8 cellular contexts compared by ENCODE assay signal in the genomic region with DNA sequence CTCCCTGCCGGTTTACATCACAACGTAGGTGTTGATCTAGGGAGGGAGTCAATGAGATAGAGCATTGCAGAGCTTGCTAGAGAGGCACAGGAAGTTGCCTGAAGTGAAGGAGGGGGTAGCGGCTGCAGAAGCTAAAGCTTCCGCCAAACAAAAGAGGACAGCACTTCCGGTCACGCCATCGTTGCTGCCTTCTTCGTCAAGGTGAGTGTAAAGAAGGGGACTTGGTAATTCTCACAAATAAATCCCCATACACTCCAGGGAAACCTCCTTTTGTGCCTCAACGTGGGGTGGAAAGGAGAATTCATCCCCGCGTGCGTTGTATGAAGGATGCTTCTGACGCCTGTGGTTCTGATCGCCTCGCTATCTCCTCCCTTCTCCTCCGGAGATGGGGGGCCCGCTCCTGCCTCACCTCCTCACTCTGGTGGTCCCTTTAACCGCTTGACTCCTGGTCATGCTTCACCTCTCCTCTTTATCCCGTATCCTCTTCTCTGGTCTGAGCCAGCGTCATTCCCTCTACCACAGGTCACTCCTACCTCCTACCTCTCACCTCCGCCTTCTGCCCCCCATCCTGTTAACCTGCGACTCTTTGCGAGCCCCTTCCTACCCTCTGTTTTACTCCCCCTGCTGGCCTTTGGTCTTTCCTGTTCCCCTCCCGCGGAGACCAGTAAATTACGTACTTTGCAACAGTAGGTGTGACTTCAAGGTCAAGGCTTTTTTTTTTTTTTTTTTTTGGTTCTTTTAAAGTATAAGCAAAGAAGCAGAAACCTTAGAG. TPM values are rescaled to one million over a fixed set of nuclear protein-coding genes. Genes with fewer than 3 reads are reported as not detected.
DNase-seq lines count a peak whose midpoint lies in the region; ATAC-seq, FAIRE-seq and TF ChIP-seq lines count a peak whose summit lies in the region.

No MANE protein-coding gene starts in this region.

- H3K79me1 ChIP-seq in H9 (ENCODE audit: insufficient read depth, low read depth, low read length, poor library complexity, severe bottlenecking): no peaks in the 10 kb centered on the region

- peaks cover 2% of the 10 kb centered on the region for H3K27me3 Mint-ChIP-seq in H9 (ENCODE audit: low read depth)

- H3K23ac ChIP-seq in H9 (ENCODE audit: insufficient read length, low read depth, low read length): no peak overlapping the region

- H3K9me3 ChIP-seq in H9 (ENCODE audit: control insufficient read depth, low read depth, low read length): no peaks in the 10 kb centered on the region
- no peaks in the 10 kb centered on the region for H3K9me3 ChIP-seq in K562 (replicated peaks; ENCODE audit: control insufficient read depth, insufficient read depth, low read depth, low read length)
- peaks cover 2% of the 10 kb centered on the region for H3K9me3 ChIP-seq in iPS-18c (ENCODE audit: control insufficient read depth, insufficient read depth, low read length)

- peak overlapping the region; percentile 99 for H3K9ac ChIP-seq in H9 (ENCODE audit: extremely low read depth, insufficient read length, low read length)
- peak overlapping the region; percentile 19 to 61; a peak in 3 of 4 replicates for H3K9ac ChIP-seq in K562 (ENCODE audit: insufficient read depth in 1 of 2, low read depth in 2 of 2, low read length in 2 of 2)

- H3K18ac ChIP-seq in H9 (ENCODE audit: insufficient read length, low read depth, low read length): peak overlapping the region; percentile 98

- H2BK5ac ChIP-seq in H9 (ENCODE audit: insufficient read length, low read length): peak overlapping the region; percentile 95

- H2BK12ac ChIP-seq in H9 (ENCODE audit: insufficient read length, low read depth, low read length): peak overlapping the region; percentile 18

- peak overlapping the region; percentile 90 to 94 for H3K4me3 Mint-ChIP-seq in H9

- BruUV-seq in K562 (replicated peaks; lab: Mats Ljungman, UMichigan): TSS peak; percentile 67

- no peak overlapping the region for H3K4ac ChIP-seq in H9 (ENCODE audit: low read depth, low read length)

- H3K4me2 ChIP-seq in H9 (ENCODE audit: insufficient read depth, insufficient read length, low read length): peak overlapping the region; percentile 82
- peak overlapping the region; percentile 78 for H3K4me2 ChIP-seq in K562 (ENCODE audit: insufficient read depth, low read length)

- H4K91ac ChIP-seq in H9 (ENCODE audit: insufficient read length, low read depth, low read length): no peak overlapping the region

- H2BK20ac ChIP-seq in H9 (ENCODE audit: low read depth, low read length, poor library complexity, severe bottlenecking): no peak overlapping the region

- H3K27ac Mint-ChIP-seq in H9: peak overlapping the region; percentile 98 to 100 (median 99)

- H3K56ac ChIP-seq in H9 (ENCODE audit: insufficient read length, low read depth, low read length): peak overlapping the region; percentile 47

- H3K36me3 ChIP-seq in K562 (ENCODE audit: control insufficient read depth, insufficient read depth, low read length): no peaks in the 10 kb centered on the region

- H3K79me2 ChIP-seq in H9 (ENCODE audit: insufficient read depth, low read length) (peaks cover 11% of the 10 kb centered on the region; the same call in 1 of the 2 replicates), K562 (ENCODE audit: control insufficient read depth, insufficient read depth, low read length) (peaks cover 6% of the 10 kb centered on the region; the same call in 1 of the 3 replicates)

- H2AFZ ChIP-seq in H9 (ENCODE audit: low read length): no peak overlapping the region
- H2AFZ ChIP-seq in K562 (ENCODE audit: low read depth, low read length): peak overlapping the region; percentile 86

- H3K27ac ChIP-seq in H9 (ENCODE audit: insufficient read length, low read depth, low read length): peak overlapping the region; percentile 94
- H3K27ac ChIP-seq in K562 (ENCODE audit: extremely low read depth, low read depth, low read length): peak overlapping the region; percentile 61; the same call in 2 of the 3 replicates
- peak overlapping the region in 6 of 21 experiments; percentile 14 to 69 (median 44) for H3K27ac ChIP-seq in skin epidermis

- H3K9me1 ChIP-seq in K562 (ENCODE audit: control insufficient read depth, insufficient read depth, low read length): no peaks in the 10 kb centered on the region

- TF ChIP-seq CTCF in H9 (conservative IDR thresholded peaks at IDR 0.05) (peak; percentile 62), K562 (IDR thresholded peaks at IDR 0.05 in 2 of 3, conservative IDR thresholded peaks at IDR 0.05 in 1 of 3; ENCODE audit: insufficient read depth in 2 of 3, low read depth in 1 of 3, low read length in 3 of 3) (peak; percentile 28 to 39 (median 33); a peak in 3 of 6 replicates)

- POLR2A ChIA-PET in K562 (lab: Yijun Ruan, JAX): no interaction called here

- peak overlapping the region; percentile 79 for H2BK120ac ChIP-seq in H9 (ENCODE audit: low read depth, low read length, poor library complexity, severe bottlenecking)

- no peaks in the 10 kb centered on the region for H3K23me2 ChIP-seq in H9 (ENCODE audit: insufficient read length, low read depth, low read length, poor library complexity, severe bottlenecking)

- TF ChIP-seq EP300 in K562 (IDR thresholded peaks at IDR 0.05; ENCODE audit: low read length): no peak

- peaks cover 8 to 17% of the 10 kb centered on the region in 2 experiments for H3K4me1 Mint-ChIP-seq in H9

- peak; percentile 80 for FAIRE-seq in K562 (lab: Jason Lieb, UNC)

- H3K9me3 Mint-ChIP-seq in H9: peaks cover 55 to 61% of the 10 kb centered on the region in 2 experiments

- no peaks in the 10 kb centered on the region for H3K27me3 ChIP-seq in H9 (ENCODE audit: insufficient read depth, low read length)
- no peaks in the 10 kb centered on the region for H3K27me3 ChIP-seq in K562 (ENCODE audit: control insufficient read depth in 2 of 2, insufficient read depth in 2 of 2, low read length in 2 of 2)

- H4K20me1 ChIP-seq in H9 (ENCODE audit: control insufficient read depth, insufficient read depth, insufficient read length) (no peaks in the 10 kb centered on the region), K562 (replicated peaks; ENCODE audit: control insufficient read depth, insufficient read depth, low read length) (no peaks in the 10 kb centered on the region)

- WGBS in H9 (ENCODE audit: extremely low coverage, insufficient read length, low lambda C conversion rate): no CpG with 5 or more reads among the region's 26 CpGs
- 17% methylated on average over 13 of the region's 26 CpGs for WGBS in K562 (ENCODE audit: insufficient coverage, low coverage, missing lambda C conversion rate)

- peak; percentile 59 for TF ChIP-seq POLR2A in K562 (conservative IDR thresholded peaks at IDR 0.05)

- peak overlapping the region; percentile 96 for H4K5ac ChIP-seq in H9 (ENCODE audit: insufficient read length, low read depth, low read length)

- no peak overlapping the region for H2BK15ac ChIP-seq in H9 (ENCODE audit: low read depth, low read length)

- CTCF ChIA-PET in K562 (lab: Yijun Ruan, JAX; ENCODE audit: low intra/inter-chr PET ratio): no interaction called here

- no peak for TF ChIP-seq RAD21 in K562 (CRISPR knock-in tag; conservative IDR thresholded peaks at IDR 0.05 in 1 of 2, IDR thresholded peaks at IDR 0.05 in 1 of 2)

- in situ Hi-C loops in K562 (cut with MboI): no loop called here

- H3K4me1 ChIP-seq in H9 (ENCODE audit: insufficient read depth, low read length) (peaks cover 4% of the 10 kb centered on the region; the same call in 1 of the 2 replicates), K562 (replicated peaks in 1 of 2; ENCODE audit: control insufficient read depth in 2 of 2, insufficient read depth in 2 of 2, low read length in 2 of 2) (no peaks in the 10 kb centered on the region)

- H3K14ac ChIP-seq in H9 (ENCODE audit: insufficient read depth, low read length): peak overlapping the region; percentile 95

- H3T11ph ChIP-seq in H9 (ENCODE audit: low read length): no peak overlapping the region

- ATAC-seq in K562: peak; percentile 95

- peak overlapping the region; percentile 45 for H3K4me3 ChIP-seq in K562
- peak overlapping the region; percentile 84 for H3K4me3 ChIP-seq in iPS-18c (ENCODE audit: insufficient read depth, low read depth, low read length)
- peak overlapping the region; percentile 37 to 55 (median 40) for H3K4me3 ChIP-seq in skin epidermis

- DNase-seq in GM03348 (ENCODE audit: low spot score): peak; percentile 67
- peak; percentile 81 for DNase-seq in H9
- peak; percentile 88 for DNase-seq in NCI-H1092 treated with DMSO at 0.1 percent for 48 hours (lab: John Stamatoyannopoulos, UW)
- DNase-seq in T-helper 22 cell (ENCODE audit: low read depth): peak; percentile 10
- peak; percentile 19 to 69 (median 27) for DNase-seq in K562 (ENCODE audit: extremely low read depth in 1 of 4, low spot score in 3 of 4)
- no peak for DNase-seq in epidermal melanocyte (ENCODE audit: insufficient read length, low spot score)

- H2AK5ac ChIP-seq in H9 (ENCODE audit: insufficient read length, low read length): no peak overlapping the region

- peak overlapping the region; percentile 94 for H4K8ac ChIP-seq in H9 (replicated peaks; ENCODE audit: insufficient read length, low read depth, low read length)

- H3K36me3 Mint-ChIP-seq in H9 (ENCODE audit: insufficient read depth in 1 of 3, low read depth in 3 of 3): peaks cover 20 to 22% (median 20%) of the 10 kb centered on the region in 3 experiments

- intact Hi-C loops in K562 (cut with micrococcal nuclease): no loop called here

TF ChIP-seq in K562, 482 proteins besides CTCF, POLR2A, EP300 and RAD21 (continues in another document):
- TF ChIP-seq TAF7 (tag; IDR thresholded peaks at IDR 0.05): 0 out of 2 replicates have a peak, but pooled peaks have one; percentile 16
- peak; percentile 93 for TF ChIP-seq GABPA (tag; conservative IDR thresholded peaks at IDR 0.05; ENCODE audit: low read depth)
- TF ChIP-seq ZNF717 (CRISPR knock-in tag; IDR thresholded peaks at IDR 0.05): no peak

RNA-seq across cellular contexts. Expression of a gene that starts 59.9 kb away (rescaled TPM):
- total RNA-seq in H9 (2021) (51.0 and 53.2 TPM in 2 replicates), K562 (2014; rRNA removed) (1.9 and 2.0 TPM in 2 replicates), K562 (2014; rRNA removed; fragmentation: Illumina TruSeq; extraction: Trizol) (3.4 and 4.1 TPM in 2 replicates), K562 (2015; rRNA removed; fragmentation: Illumina TruSeq; extraction: Trizol) (3.6 and 4.2 TPM in 2 replicates), K562 (2021) (3.9 and 4.0 TPM in 2 replicates)
- 0.72 and 2.0 TPM in 2 replicates for total RNA-seq in K562 (2011; cell fraction: chromatin; rRNA removed; ENCODE audit: low replicate concordance)
- total RNA-seq in K562 (2011; cell fraction: nucleolus; rRNA removed): 0.79 and 1.2 TPM in 2 replicates
- 0.81 and 1.2 TPM in 2 replicates for total RNA-seq in K562 (2011; cell fraction: nucleoplasm; rRNA removed)
- polyA plus RNA-seq in K562 (2011; rRNA removed) (0.43 and 2.0 TPM in 2 replicates), K562 (2014; fragmentation: Illumina TruSeq; extraction: Trizol) (3.4 and 4.0 TPM in 2 replicates), K562 (2014; fragmentation: Nextera tagmentation; extraction: Ambion mirVana) (1 to 10 TPM in 1 of 2 experiments, under 1 TPM in 1; 0.93 to 1.7 TPM), K562 (2014; rRNA removed) (3.4 and 3.8 TPM in 2 replicates)
- polyA plus RNA-seq in K562 (2011; cell fraction: cytosol; rRNA removed): 0.27 and 0.81 TPM in 2 replicates
- polyA plus RNA-seq in K562 (2011; cell fraction: nucleus; rRNA removed): 0.21 and 1.0 TPM in 2 replicates
- 3.9 and 5.2 TPM in 2 replicates for polyA plus RNA-seq in K562 (2012)
- 0.42 and 1.3 TPM in 2 replicates for polyA minus RNA-seq in K562 (2011; rRNA and poly(A)+ RNA removed)
- polyA minus RNA-seq in K562 (2011; cell fraction: cytosol; rRNA and poly(A)+ RNA removed): 1.2 TPM in 1 of 2 replicates, not detected in the other
- 0.54 and 0.56 TPM in 2 replicates for polyA minus RNA-seq in K562 (2011; cell fraction: nucleus; rRNA and poly(A)+ RNA removed)
